8 cellular contexts compared by ENCODE assay signal in genomic region chr1:3900150-3900968, GRCh38. TPM values are rescaled to one million over a fixed set of nuclear protein-coding genes. Genes with fewer than 3 reads are reported as not detected.
A peak's percentile ranks its signal among the peaks of the same experiment; 100 is the strongest.
DNase-seq lines count a peak whose midpoint lies in the region; ATAC-seq and TF ChIP-seq lines count a peak whose summit lies in the region.

TSS of gene C1orf174 (minus strand) at chr1:3900272. CDS start at chr1:3900186, 86 bp downstream.

- H3K4me3 Mint-ChIP-seq in natural killer cell, result peak within 1 kb of the TSS; percentile 88

- intact Hi-C loops in natural killer cell (cut with micrococcal nuclease), result loop anchor here (1.0 to 5.0 kb wide), 5 partner anchors 9 to 128 kb away; partner anchors contain the start of genes CEP104, DFFB, LRRC47 and SMIM1

- ATAC-seq in DND-41 (ENCODE audit: insufficient read depth, low read depth) (peak; percentile 88), natural killer cell (peak; percentile 78 to 88 (median 80))

- H3K79me2 ChIP-seq in DND-41 (ENCODE audit: insufficient read depth, low read length) (peaks cover 47% of the 10 kb centered on the region), GM23248 (ENCODE audit: insufficient read depth) (peaks cover 47% of the 10 kb centered on the region)

- no peaks in the 10 kb centered on the region for H3K36me3 Mint-ChIP-seq in natural killer cell

- H3K9me3 Mint-ChIP-seq in natural killer cell, result peaks cover 2 to 4% of the 10 kb centered on the region in 2 donors

- peak within 1 kb of the TSS; percentile 94 for H3K9ac ChIP-seq in DND-41 (ENCODE audit: low read depth, low read length)
- H3K9ac ChIP-seq in GM23248, result peak within 1 kb of the TSS; percentile 96

- H3K36me3 ChIP-seq in DND-41 (ENCODE audit: insufficient read depth, low read length), result peaks cover 20% of the 10 kb centered on the region
- no peaks in the 10 kb centered on the region for H3K36me3 ChIP-seq in GM23248 (ENCODE audit: low read depth)

- peak within 1 kb of the TSS; percentile 95 to 96 for H3K27ac Mint-ChIP-seq in natural killer cell

- WGBS in GM23248 (ENCODE audit: low coverage in 1 of 2, low lambda C conversion rate in 2 of 2, missing lambda C conversion rate in 2 of 2), 2 experiments, result 0 to 2% methylated on average over 45 to 49 of the region's 58 CpGs

- peaks cover 41 to 52% of the 10 kb centered on the region in 2 donors for H3K4me1 Mint-ChIP-seq in natural killer cell

- no peaks in the 10 kb centered on the region for H3K27me3 ChIP-seq in DND-41 (ENCODE audit: insufficient read depth, low read length, poor library complexity)
- H3K27me3 ChIP-seq in GM23248 (replicated peaks; ENCODE audit: insufficient read depth), result no peaks in the 10 kb centered on the region

- H3K9me3 ChIP-seq in DND-41 (ENCODE audit: insufficient read depth, low read length, severe bottlenecking) (peaks cover 5% of the 10 kb centered on the region), GM23248 (ENCODE audit: low read depth) (no peaks in the 10 kb centered on the region)

- H4K20me1 ChIP-seq in DND-41 (ENCODE audit: insufficient read depth, low read length) (peaks cover 21% of the 10 kb centered on the region), GM23248 (ENCODE audit: insufficient read depth) (no peaks in the 10 kb centered on the region)

- H3K4me1 ChIP-seq in DND-41 (ENCODE audit: insufficient read depth, low read length), result peaks cover 68% of the 10 kb centered on the region
- H3K4me1 ChIP-seq in GM23248 (ENCODE audit: insufficient read depth), result peaks cover 7% of the 10 kb centered on the region; the same call in 1 of the 2 replicates

- H3K4me3 ChIP-seq in DND-41 (ENCODE audit: low read depth in 1 of 2, low read length in 2 of 2), result peak within 1 kb of the TSS; percentile 88 to 96
- peak within 1 kb of the TSS; percentile 90 for H3K4me3 ChIP-seq in GM23248

- DNase-seq in DND-41, result peak; percentile 97
- DNase-seq in GM23248, result peak; percentile 99
- DNase-seq in Kasumi-1 (lab: John Stamatoyannopoulos, UW), result peak; percentile 91 to 94
- DNase-seq in activated T-helper 9 cell treated with anti-CD3 and anti-CD28 coated beads, Interleukin-2, amount 50 U/mL, for 16 hours (ENCODE audit: low read depth), result peak; percentile 90
- peak; percentile 99 for DNase-seq in fibroblast of peridontal ligament (ENCODE audit: extremely low read depth)
- peak; percentile 90 for DNase-seq in natural killer cell
- DNase-seq in stimulated activated naive CD4-positive, alpha-beta T cell treated with Interleukin-2 at 50 U/mL for 16 hours (lab: John Stamatoyannopoulos, UW), result peak; percentile 97

- in situ Hi-C loops in GM23248 (cut with MboI), result loop anchor here (25.0 kb wide), 1 partner anchor 2012 kb away; no protein-coding TSS in a partner anchor

- H2AFZ ChIP-seq in DND-41 (ENCODE audit: low read depth, low read length) (peak within 1 kb of the TSS; percentile 94), GM23248 (peak within 1 kb of the TSS; percentile 90)

- no peaks in the 10 kb centered on the region for H3K27me3 Mint-ChIP-seq in natural killer cell (ENCODE audit: low read depth in 2 of 2)

- peak; percentile 80 for TF ChIP-seq POLR2A in Raji (IDR thresholded peaks at IDR 0.05; ENCODE audit: insufficient read depth, low read depth, low read length)

- peaks cover 4% of the 10 kb centered on the region; the same call in 1 of the 2 replicates for H3F3A ChIP-seq in GM23248 (ENCODE audit: insufficient read depth)

- H3K27ac ChIP-seq in DND-41 (ENCODE audit: low read length) (peak within 1 kb of the TSS; percentile 98), GM23248 (peak within 1 kb of the TSS; percentile 93)

- no peaks in the 10 kb centered on the region for H3K9me2 ChIP-seq in GM23248 (ENCODE audit: insufficient read depth)

- peak; percentile 17 for TF ChIP-seq CTCF in DND-41 (IDR thresholded peaks at IDR 0.05; ENCODE audit: borderline replicate concordance, extremely low read depth, low read length, poor library complexity, severe bottlenecking)
- TF ChIP-seq CTCF in natural killer cell (IDR thresholded peaks at IDR 0.05), result no peak

- peak within 1 kb of the TSS; percentile 100 for H3K4me2 ChIP-seq in DND-41 (ENCODE audit: insufficient read depth, low read length)
- peak within 1 kb of the TSS; percentile 91 for H3K4me2 ChIP-seq in GM23248 (ENCODE audit: unreplicated experiment)

RNA-seq across cellular contexts. Expression of gene C1orf174, which starts in this region (rescaled TPM):
- 18.5 and 33.2 TPM in 2 replicates for total RNA-seq in GM23248 (2014; rRNA removed; shearing (Covaris generic))
- polyA plus RNA-seq in GM23248 (2016; fragmentation: Nextera tagmentation; extraction: Ambion mirVana), result 35.9 and 36.9 TPM in 2 replicates
- total RNA-seq in natural killer cell, result 10 to 100 TPM; 52.9 to 62.3 (median 61.5) TPM

Comparison
In these comparisons a context has a peak if more than half of its experiments do, and no peak if none do; other contexts are left out.
1. Peak in every context shown above with its lines: DNase-seq, ATAC-seq, H3K4me3 ChIP-seq and H3K27ac ChIP-seq.